Comparison of ENCODE assay signal across 9 cellular contexts in the genomic region with DNA sequence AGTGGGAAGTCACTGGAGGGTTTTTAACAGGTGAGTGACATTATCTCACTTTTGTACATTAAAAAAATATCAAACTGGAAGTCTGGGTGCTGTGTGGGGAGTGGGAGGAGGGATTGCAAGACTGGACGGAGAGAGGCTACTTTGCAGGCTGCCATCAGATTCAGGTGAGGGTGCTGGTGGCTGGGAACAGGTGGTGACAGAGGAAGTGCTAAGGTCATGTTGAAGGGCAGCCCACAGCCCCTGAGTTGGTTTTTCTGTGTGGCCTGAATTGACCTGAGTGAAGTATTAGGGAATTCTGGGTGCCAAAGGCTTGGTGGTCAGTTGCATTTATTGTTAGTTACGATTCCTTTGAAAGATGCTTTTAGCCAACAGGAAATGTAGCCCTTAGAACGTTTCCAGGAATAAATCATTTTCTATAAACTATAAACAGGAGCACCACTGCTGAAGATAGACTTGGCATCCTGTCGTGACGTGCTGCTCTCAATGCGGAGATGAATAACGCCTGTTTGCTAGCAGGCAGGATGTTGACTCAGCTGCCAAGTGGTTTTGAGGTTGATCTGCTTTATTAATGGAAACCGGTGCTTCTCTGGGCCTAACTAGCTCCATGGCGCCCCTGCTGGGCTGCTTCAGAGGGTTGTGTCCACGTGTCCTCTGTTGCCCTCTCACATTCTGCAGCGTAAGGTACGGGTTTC.
DNase-seq lines count a peak whose midpoint lies in the region; ATAC-seq, FAIRE-seq and TF ChIP-seq lines count a peak whose summit lies in the region.
"Had no signal": no experiment of that assay in that cellular context is flagged by ENCODE, and none has a peak within 500 bp of the region (broad histone marks: within the 10 kb centered on the region; RNA-seq: fewer than 3 reads in every experiment).

No MANE protein-coding gene starts in this region.

- dilution Hi-C loops in keratinocyte (cut with MboI; ENCODE audit: extremely low pct_ligation_motif_present, low sequenced_read_pairs): no loop called here

- H3K4me1 Mint-ChIP-seq in stimulated activated effector memory CD8-positive, alpha-beta T cell treated with anti-CD3 and anti-CD28 coated beads, Interleukin-12 subunit alpha, Interleukin-12 subunit beta, amount 100 ng/mL, for 72 hours: peaks cover 32% of the 10 kb centered on the region

- no TSS peak for BruUV-seq in OCI-LY7 (replicated peaks; lab: Mats Ljungman, UMichigan)

- ATAC-seq in A549 (peak in 1 of 2 experiments; percentile 67; a peak in 3 of 6 replicates), GM18867 (IDR thresholded peaks at IDR 0.05; ENCODE audit: unreplicated experiment) (peak; percentile 78)
- peak; percentile 97 for ATAC-seq in stimulated activated effector memory CD8-positive, alpha-beta T cell treated with anti-CD3 and anti-CD28 coated beads, Interleukin-12 subunit alpha, Interleukin-12 subunit beta, amount 100 ng/mL, for 72 hours
- ATAC-seq: left colon had no signal

- H3K9me2 ChIP-seq in OCI-LY7 (ENCODE audit: insufficient read depth, low read length): no peaks in the 10 kb centered on the region

- H3K9me1 ChIP-seq in keratinocyte (ENCODE audit: control insufficient read depth, extremely low read depth, insufficient read depth, low read length): no peaks in the 10 kb centered on the region

- no peaks in the 10 kb centered on the region for H3K27me3 ChIP-seq in HL-60 (ENCODE audit: insufficient read depth, poor library complexity, severe bottlenecking)
- H3K27me3 ChIP-seq in keratinocyte (ENCODE audit: control insufficient read depth, extremely low read depth, insufficient read depth, low read length): no peaks in the 10 kb centered on the region

- no peaks in the 10 kb centered on the region for H3K36me3 ChIP-seq in OCI-LY7 (ENCODE audit: insufficient read depth, low read length)
- no peaks in the 10 kb centered on the region for H3K36me3 ChIP-seq in keratinocyte (ENCODE audit: control insufficient read depth in 2 of 2, extremely low read depth in 1 of 2, insufficient read depth in 2 of 2, low read length in 2 of 2)

- no peak for TF ChIP-seq POLR2A in A549 (IDR thresholded peaks at IDR 0.05; ENCODE audit: low read length)

- no peak overlapping the region for H3K9ac ChIP-seq in keratinocyte (ENCODE audit: control insufficient read depth, extremely low read depth, insufficient read depth, low read length)

- H4K20me1 ChIP-seq in OCI-LY7 (ENCODE audit: insufficient read depth, low read length): no peaks in the 10 kb centered on the region
- no peaks in the 10 kb centered on the region for H4K20me1 ChIP-seq in keratinocyte (ENCODE audit: control insufficient read depth, extremely low read depth, insufficient read depth, low read length)

- FAIRE-seq in A549 (lab: Jason Lieb, UNC) (no peak), keratinocyte (lab: Jason Lieb, UNC) (peak; percentile 78)

- H3K4me2 ChIP-seq in A549: no peak overlapping the region
- H3K4me2 ChIP-seq in OCI-LY7 (ENCODE audit: low read length): no peak overlapping the region
- H3K4me2 ChIP-seq in keratinocyte (ENCODE audit: control insufficient read depth, extremely low read depth, insufficient read depth, low read depth, low read length): peak overlapping the region; percentile 37

- H3K9me3 Mint-ChIP-seq in stimulated activated effector memory CD8-positive, alpha-beta T cell treated with anti-CD3 and anti-CD28 coated beads, Interleukin-12 subunit alpha, Interleukin-12 subunit beta, amount 100 ng/mL, for 72 hours: peaks cover 3% of the 10 kb centered on the region

- H3K27ac ChIP-seq in A549: no peak overlapping the region
- H3K27ac ChIP-seq in HL-60 (replicated peaks): no peak overlapping the region
- no peak overlapping the region for H3K27ac ChIP-seq in OCI-LY7 (ENCODE audit: low read depth, low read length, poor library complexity, severe bottlenecking)
- no peak overlapping the region for H3K27ac ChIP-seq in keratinocyte (ENCODE audit: control insufficient read depth, insufficient read depth, low read length)

- H3K79me2 ChIP-seq in OCI-LY7 (ENCODE audit: insufficient read depth, low read depth, low read length): no peaks in the 10 kb centered on the region
- H3K79me2 ChIP-seq in keratinocyte (ENCODE audit: control insufficient read depth, insufficient read depth, low read length): no peaks in the 10 kb centered on the region

- H3K27ac Mint-ChIP-seq in stimulated activated effector memory CD8-positive, alpha-beta T cell treated with anti-CD3 and anti-CD28 coated beads, Interleukin-12 subunit alpha, Interleukin-12 subunit beta, amount 100 ng/mL, for 72 hours: peak overlapping the region; percentile 89

- H3K4me1 ChIP-seq in A549 (no peaks in the 10 kb centered on the region), OCI-LY7 (ENCODE audit: insufficient read depth, low read length, poor library complexity, severe bottlenecking) (peaks cover 5% of the 10 kb centered on the region), keratinocyte (ENCODE audit: control insufficient read depth, extremely low read depth, insufficient read depth, low read length) (peaks cover 6% of the 10 kb centered on the region)

- POLR2A ChIA-PET in A549 (lab: Yijun Ruan, JAX): no interaction called here
- POLR2A ChIA-PET in OCI-LY7 (lab: Charles Lee): no interaction called here

- no peak for TF ChIP-seq RAD21 in A549 (conservative IDR thresholded peaks at IDR 0.05 in 1 of 2, IDR thresholded peaks at IDR 0.05 in 1 of 2)

- H3K9me3 ChIP-seq in A549 (no peaks in the 10 kb centered on the region), OCI-LY7 (ENCODE audit: low read length) (no peaks in the 10 kb centered on the region), keratinocyte (ENCODE audit: control insufficient read depth, low read depth, low read length) (no peaks in the 10 kb centered on the region)

- TF ChIP-seq EP300 in A549 (IDR thresholded peaks at IDR 0.05): no peak

- peak overlapping the region; percentile 44 for H3K4me3 Mint-ChIP-seq in stimulated activated effector memory CD8-positive, alpha-beta T cell treated with anti-CD3 and anti-CD28 coated beads, Interleukin-12 subunit alpha, Interleukin-12 subunit beta, amount 100 ng/mL, for 72 hours

- 6% methylated on average over 12 of the region's 12 CpGs for WGBS in A549 (ENCODE audit: missing lambda C conversion rate)

- H3K36me3 Mint-ChIP-seq in stimulated activated effector memory CD8-positive, alpha-beta T cell treated with anti-CD3 and anti-CD28 coated beads, Interleukin-12 subunit alpha, Interleukin-12 subunit beta, amount 100 ng/mL, for 72 hours: no peaks in the 10 kb centered on the region

- intact Hi-C loops in OCI-LY7 (cut with micrococcal nuclease; ENCODE audit: unreplicated experiment): no loop called here

- CTCF ChIA-PET in A549 (lab: Yijun Ruan, JAX) (no interaction called here), OCI-LY7 (lab: Charles Lee; ENCODE audit: unreplicated experiment) (no interaction called here)

- H2AFZ ChIP-seq in OCI-LY7 (ENCODE audit: low read length): no peak overlapping the region
- H2AFZ ChIP-seq in keratinocyte (ENCODE audit: control insufficient read depth, low read length): no peak overlapping the region

- DNase-seq in A549 (ENCODE audit: low read depth in 1 of 2, low spot score in 1 of 2): peak in 1 of 2 experiments; percentile 54
- DNase-seq in HL-60 (ENCODE audit: low read depth in 1 of 2, low spot score in 1 of 2): peak; percentile 19 to 22
- DNase-seq in OCI-LY7 (ENCODE audit: low spot score): peak; percentile 56
- DNase-seq in activated naive CD8-positive, alpha-beta T cell treated with anti-CD3 and anti-CD28 coated beads, Interleukin-2, amount 50 U/mL, for 16 hours (ENCODE audit: low read depth, low spot score): peak; percentile 12
- peak; percentile 5 for DNase-seq in keratinocyte (ENCODE audit: low read depth, low spot score)
- peak; percentile 67 to 79 for DNase-seq in stimulated activated effector memory CD8-positive, alpha-beta T cell treated with anti-CD3 and anti-CD28 coated beads, Interleukin-12 subunit alpha, Interleukin-12 subunit beta, amount 100 ng/mL, for 72 hours (ENCODE audit: low spot score in 2 of 2)
- no peak for DNase-seq in GM19240 (ENCODE audit: insufficient read length, low spot score)

- H3K4me3 ChIP-seq in A549 (no peak overlapping the region), HL-60 (replicated peaks; ENCODE audit: insufficient read depth, low read length) (no peak overlapping the region), OCI-LY7 (ENCODE audit: low read depth, low read length, poor library complexity, severe bottlenecking) (no peak overlapping the region), keratinocyte (ENCODE audit: control insufficient read depth in 2 of 3, extremely low read depth in 1 of 3, insufficient read depth in 2 of 3, low read depth in 1 of 3, low read length in 3 of 3) (no peak overlapping the region)

- no peak for TF ChIP-seq CTCF in A549 (IDR thresholded peaks at IDR 0.05)
- peak; percentile 26 for TF ChIP-seq CTCF in HL-60 (IDR thresholded peaks at IDR 0.05; ENCODE audit: insufficient read depth, low read length)
- peak; percentile 68 for TF ChIP-seq CTCF in OCI-LY7 (conservative IDR thresholded peaks at IDR 0.05; ENCODE audit: low read length)
- peak; percentile 36 to 70 (median 60) for TF ChIP-seq CTCF in keratinocyte (optimal IDR thresholded peaks at IDR 0.05 in 1 of 3, IDR thresholded peaks at IDR 0.05 in 1 of 3, conservative IDR thresholded peaks at IDR 0.05 in 1 of 3; ENCODE audit: extremely low read depth in 1 of 3, insufficient read depth in 2 of 3, low read length in 3 of 3)

TF ChIP-seq in A549, 52 proteins besides CTCF, POLR2A, EP300 and RAD21:
- no peak for TF ChIP-seq JUNB (IDR thresholded peaks at IDR 0.05)
- TF ChIP-seq, protein P1, sequence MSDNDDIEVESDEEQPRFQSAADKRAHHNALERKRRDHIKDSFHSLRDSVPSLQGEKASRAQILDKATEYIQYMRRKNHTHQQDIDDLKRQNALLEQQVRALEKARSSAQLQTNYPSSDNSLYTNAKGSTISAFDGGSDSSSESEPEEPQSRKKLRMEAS (IDR thresholded peaks at IDR 0.05): 0 out of 2 replicates have a peak, but pooled peaks have one; percentile 20
